In genomic region chr4:1726146-1726934, GRCh38 we compare ENCODE assay signal across 1 cellular context.
TF ChIP-seq lines count a peak whose summit lies in the region.

No MANE protein-coding gene starts in this region.

TF ChIP-seq in HepG2, 621 proteins besides CTCF, POLR2A, EP300 and RAD21 (continued from another document and continues in another):
- TF ChIP-seq, protein P1, sequence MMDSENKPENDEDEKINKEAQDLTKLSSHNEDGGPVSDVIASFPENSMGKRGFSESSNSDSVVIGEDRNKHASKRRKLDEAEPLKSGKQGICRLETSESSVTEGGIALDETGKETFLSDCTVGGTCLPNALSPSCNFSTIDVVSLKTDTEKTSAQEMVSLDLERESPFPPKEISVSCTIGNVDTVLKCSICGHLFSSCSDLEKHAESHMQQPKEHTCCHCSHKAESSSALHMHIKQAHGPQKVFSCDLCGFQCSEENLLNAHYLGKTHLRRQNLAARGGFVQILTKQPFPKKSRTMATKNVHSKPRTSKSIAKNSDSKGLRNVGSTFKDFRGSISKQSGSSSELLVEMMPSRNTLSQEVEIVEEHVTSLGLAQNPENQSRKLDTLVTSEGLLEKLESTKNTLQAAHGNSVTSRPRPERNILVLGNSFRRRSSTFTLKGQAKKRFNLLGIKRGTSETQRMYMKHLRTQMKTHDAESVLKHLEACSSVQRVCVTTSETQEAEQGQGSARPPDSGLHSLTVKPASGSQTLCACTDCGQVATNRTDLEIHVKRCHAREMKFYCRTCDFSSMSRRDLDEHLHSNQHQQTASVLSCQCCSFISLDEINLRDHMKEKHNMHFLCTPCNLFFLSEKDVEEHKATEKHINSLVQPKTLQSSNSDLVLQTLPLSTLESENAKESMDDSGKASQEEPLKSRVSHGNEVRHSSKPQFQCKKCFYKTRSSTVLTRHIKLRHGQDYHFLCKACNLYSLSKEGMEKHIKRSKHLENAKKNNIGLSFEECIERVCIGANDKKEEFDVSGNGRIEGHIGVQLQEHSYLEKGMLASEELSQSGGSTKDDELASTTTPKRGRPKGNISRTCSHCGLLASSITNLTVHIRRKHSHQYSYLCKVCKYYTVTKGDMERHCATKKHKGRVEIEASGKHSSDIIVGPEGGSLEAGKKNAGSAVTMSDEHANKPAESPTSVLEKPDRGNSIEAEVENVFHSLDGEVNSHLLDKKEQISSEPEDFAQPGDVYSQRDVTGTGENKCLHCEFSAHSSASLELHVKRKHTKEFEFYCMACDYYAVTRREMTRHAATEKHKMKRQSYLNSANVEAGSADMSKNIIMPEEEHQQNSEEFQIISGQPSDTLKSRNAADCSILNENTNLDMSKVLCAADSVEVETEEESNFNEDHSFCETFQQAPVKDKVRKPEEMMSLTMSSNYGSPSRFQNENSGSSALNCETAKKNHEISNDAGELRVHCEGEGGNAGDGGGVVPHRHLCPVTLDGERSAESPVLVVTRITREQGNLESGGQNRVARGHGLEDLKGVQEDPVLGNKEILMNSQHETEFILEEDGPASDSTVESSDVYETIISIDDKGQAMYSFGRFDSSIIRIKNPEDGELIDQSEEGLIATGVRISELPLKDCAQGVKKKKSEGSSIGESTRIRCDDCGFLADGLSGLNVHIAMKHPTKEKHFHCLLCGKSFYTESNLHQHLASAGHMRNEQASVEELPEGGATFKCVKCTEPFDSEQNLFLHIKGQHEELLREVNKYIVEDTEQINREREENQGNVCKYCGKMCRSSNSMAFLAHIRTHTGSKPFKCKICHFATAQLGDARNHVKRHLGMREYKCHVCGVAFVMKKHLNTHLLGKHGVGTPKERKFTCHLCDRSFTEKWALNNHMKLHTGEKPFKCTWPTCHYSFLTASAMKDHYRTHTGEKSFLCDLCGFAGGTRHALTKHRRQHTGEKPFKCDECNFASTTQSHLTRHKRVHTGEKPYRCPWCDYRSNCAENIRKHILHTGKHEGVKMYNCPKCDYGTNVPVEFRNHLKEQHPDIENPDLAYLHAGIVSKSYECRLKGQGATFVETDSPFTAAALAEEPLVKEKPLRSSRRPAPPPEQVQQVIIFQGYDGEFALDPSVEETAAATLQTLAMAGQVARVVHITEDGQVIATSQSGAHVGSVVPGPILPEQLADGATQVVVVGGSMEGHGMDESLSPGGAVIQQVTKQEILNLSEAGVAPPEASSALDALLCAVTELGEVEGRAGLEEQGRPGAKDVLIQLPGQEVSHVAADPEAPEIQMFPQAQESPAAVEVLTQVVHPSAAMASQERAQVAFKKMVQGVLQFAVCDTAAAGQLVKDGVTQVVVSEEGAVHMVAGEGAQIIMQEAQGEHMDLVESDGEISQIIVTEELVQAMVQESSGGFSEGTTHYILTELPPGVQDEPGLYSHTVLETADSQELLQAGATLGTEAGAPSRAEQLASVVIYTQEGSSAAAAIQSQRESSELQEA (CRISPR knock-in tag; IDR thresholded peaks at IDR 0.05; ENCODE audit: not compliant biosample characterization) = peak; percentile 47
- TF ChIP-seq ZNF652 (CRISPR knock-in tag; IDR thresholded peaks at IDR 0.05; ENCODE audit: borderline replicate concordance, low read depth) (no peak), MATR3 (CRISPR knock-in tag; IDR thresholded peaks at IDR 0.05) (no peak), TEAD2 (CRISPR knock-in tag; IDR thresholded peaks at IDR 0.05) (no peak), SAP130 (CRISPR knock-in tag; IDR thresholded peaks at IDR 0.05; ENCODE audit: low read depth) (peak; percentile 58), KMT2B (CRISPR knock-in tag; IDR thresholded peaks at IDR 0.05) (no peak), GATAD1 (CRISPR knock-in tag; IDR thresholded peaks at IDR 0.05) (no peak), BORCS8-MEF2B (CRISPR knock-in tag; IDR thresholded peaks at IDR 0.05) (0 out of 2 replicates have a peak, but pooled peaks have one; percentile 39), ZFP36L1 (CRISPR knock-in tag; IDR thresholded peaks at IDR 0.05) (no peak), RFX3 (CRISPR knock-in tag; IDR thresholded peaks at IDR 0.05) (no peak), TRAFD1 (CRISPR knock-in tag; IDR thresholded peaks at IDR 0.05; ENCODE audit: borderline replicate concordance) (no peak), MXD1 (CRISPR knock-in tag; IDR thresholded peaks at IDR 0.05) (no peak), ZKSCAN1 (IDR thresholded peaks at IDR 0.05; ENCODE audit: low read length) (no peak), ZNF276 (CRISPR knock-in tag; IDR thresholded peaks at IDR 0.05; ENCODE audit: low read depth) (no peak), SRSF1 (optimal IDR thresholded peaks at IDR 0.05; ENCODE audit: low read depth, low read length) (no peak), HNF4G (IDR thresholded peaks at IDR 0.05; ENCODE audit: borderline replicate concordance, low read depth, low read length) (no peak), HNF4G (CRISPR knock-in tag; IDR thresholded peaks at IDR 0.05; ENCODE audit: borderline replicate concordance, low read depth) (0 out of 2 replicates have a peak, but pooled peaks have one; percentile 31), HOXA3 (CRISPR knock-in tag; IDR thresholded peaks at IDR 0.05) (0 out of 2 replicates have a peak, but pooled peaks have one; percentile 27), IRX3 (CRISPR knock-in tag; IDR thresholded peaks at IDR 0.05; ENCODE audit: borderline replicate concordance, low read depth) (no peak), TCF7 (IDR thresholded peaks at IDR 0.05; ENCODE audit: low read depth) (no peak), ZNF547 (CRISPR knock-in tag; IDR thresholded peaks at IDR 0.05) (no peak), ZNF784 (CRISPR knock-in tag; IDR thresholded peaks at IDR 0.05; ENCODE audit: borderline replicate concordance) (no peak), XRCC5 (optimal IDR thresholded peaks at IDR 0.05; ENCODE audit: low read length) (peak; percentile 83), ARID2 (CRISPR knock-in tag; IDR thresholded peaks at IDR 0.05; ENCODE audit: borderline replicate concordance) (no peak), NFATC3 (CRISPR knock-in tag; IDR thresholded peaks at IDR 0.05) (no peak)
- TF ChIP-seq, protein P2, sequence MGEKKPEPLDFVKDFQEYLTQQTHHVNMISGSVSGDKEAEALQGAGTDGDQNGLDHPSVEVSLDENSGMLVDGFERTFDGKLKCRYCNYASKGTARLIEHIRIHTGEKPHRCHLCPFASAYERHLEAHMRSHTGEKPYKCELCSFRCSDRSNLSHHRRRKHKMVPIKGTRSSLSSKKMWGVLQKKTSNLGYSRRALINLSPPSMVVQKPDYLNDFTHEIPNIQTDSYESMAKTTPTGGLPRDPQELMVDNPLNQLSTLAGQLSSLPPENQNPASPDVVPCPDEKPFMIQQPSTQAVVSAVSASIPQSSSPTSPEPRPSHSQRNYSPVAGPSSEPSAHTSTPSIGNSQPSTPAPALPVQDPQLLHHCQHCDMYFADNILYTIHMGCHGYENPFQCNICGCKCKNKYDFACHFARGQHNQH (CRISPR knock-in tag; IDR thresholded peaks at IDR 0.05) = peak; percentile 52; the same call in 1 of the 2 replicates
- TF ChIP-seq, protein P3, sequence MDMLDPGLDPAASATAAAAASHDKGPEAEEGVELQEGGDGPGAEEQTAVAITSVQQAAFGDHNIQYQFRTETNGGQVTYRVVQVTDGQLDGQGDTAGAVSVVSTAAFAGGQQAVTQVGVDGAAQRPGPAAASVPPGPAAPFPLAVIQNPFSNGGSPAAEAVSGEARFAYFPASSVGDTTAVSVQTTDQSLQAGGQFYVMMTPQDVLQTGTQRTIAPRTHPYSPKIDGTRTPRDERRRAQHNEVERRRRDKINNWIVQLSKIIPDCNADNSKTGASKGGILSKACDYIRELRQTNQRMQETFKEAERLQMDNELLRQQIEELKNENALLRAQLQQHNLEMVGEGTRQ (IDR thresholded peaks at IDR 0.05; ENCODE audit: low read depth, low read length) = no peak
- TF ChIP-seq, protein P3 (CRISPR knock-in tag; IDR thresholded peaks at IDR 0.05; ENCODE audit: borderline replicate concordance) = no peak
- TF ChIP-seq, protein P4, sequence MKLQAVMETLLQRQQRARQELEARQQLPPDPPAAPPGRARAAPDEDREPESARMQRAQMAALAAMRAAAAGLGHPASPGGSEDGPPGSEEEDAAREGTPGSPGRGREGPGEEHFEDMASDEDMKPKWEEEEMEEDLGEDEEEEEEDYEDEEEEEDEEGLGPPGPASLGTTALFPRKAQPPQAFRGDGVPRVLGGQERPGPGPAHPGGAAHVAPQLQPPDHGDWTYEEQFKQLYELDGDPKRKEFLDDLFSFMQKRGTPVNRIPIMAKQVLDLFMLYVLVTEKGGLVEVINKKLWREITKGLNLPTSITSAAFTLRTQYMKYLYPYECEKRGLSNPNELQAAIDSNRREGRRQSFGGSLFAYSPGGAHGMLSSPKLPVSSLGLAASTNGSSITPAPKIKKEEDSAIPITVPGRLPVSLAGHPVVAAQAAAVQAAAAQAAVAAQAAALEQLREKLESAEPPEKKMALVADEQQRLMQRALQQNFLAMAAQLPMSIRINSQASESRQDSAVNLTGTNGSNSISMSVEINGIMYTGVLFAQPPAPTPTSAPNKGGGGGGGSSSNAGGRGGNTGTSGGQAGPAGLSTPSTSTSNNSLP (IDR thresholded peaks at IDR 0.05; ENCODE audit: low read depth, low read length) = no peak
- TF ChIP-seq, protein P5, sequence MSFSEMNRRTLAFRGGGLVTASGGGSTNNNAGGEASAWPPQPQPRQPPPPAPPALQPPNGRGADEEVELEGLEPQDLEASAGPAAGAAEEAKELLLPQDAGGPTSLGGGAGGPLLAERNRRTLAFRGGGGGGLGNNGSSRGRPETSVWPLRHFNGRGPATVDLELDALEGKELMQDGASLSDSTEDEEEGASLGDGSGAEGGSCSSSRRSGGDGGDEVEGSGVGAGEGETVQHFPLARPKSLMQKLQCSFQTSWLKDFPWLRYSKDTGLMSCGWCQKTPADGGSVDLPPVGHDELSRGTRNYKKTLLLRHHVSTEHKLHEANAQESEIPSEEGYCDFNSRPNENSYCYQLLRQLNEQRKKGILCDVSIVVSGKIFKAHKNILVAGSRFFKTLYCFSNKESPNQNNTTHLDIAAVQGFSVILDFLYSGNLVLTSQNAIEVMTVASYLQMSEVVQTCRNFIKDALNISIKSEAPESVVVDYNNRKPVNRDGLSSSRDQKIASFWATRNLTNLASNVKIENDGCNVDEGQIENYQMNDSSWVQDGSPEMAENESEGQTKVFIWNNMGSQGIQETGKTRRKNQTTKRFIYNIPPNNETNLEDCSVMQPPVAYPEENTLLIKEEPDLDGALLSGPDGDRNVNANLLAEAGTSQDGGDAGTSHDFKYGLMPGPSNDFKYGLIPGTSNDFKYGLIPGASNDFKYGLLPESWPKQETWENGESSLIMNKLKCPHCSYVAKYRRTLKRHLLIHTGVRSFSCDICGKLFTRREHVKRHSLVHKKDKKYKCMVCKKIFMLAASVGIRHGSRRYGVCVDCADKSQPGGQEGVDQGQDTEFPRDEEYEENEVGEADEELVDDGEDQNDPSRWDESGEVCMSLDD (CRISPR knock-in tag; IDR thresholded peaks at IDR 0.05; ENCODE audit: borderline replicate concordance) = no peak
- TF ChIP-seq, protein P6, sequence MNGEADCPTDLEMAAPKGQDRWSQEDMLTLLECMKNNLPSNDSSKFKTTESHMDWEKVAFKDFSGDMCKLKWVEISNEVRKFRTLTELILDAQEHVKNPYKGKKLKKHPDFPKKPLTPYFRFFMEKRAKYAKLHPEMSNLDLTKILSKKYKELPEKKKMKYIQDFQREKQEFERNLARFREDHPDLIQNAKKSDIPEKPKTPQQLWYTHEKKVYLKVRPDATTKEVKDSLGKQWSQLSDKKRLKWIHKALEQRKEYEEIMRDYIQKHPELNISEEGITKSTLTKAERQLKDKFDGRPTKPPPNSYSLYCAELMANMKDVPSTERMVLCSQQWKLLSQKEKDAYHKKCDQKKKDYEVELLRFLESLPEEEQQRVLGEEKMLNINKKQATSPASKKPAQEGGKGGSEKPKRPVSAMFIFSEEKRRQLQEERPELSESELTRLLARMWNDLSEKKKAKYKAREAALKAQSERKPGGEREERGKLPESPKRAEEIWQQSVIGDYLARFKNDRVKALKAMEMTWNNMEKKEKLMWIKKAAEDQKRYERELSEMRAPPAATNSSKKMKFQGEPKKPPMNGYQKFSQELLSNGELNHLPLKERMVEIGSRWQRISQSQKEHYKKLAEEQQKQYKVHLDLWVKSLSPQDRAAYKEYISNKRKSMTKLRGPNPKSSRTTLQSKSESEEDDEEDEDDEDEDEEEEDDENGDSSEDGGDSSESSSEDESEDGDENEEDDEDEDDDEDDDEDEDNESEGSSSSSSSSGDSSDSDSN (CRISPR knock-in tag; IDR thresholded peaks at IDR 0.05) = peak; percentile 39; the same call in 1 of the 2 replicates
- TF ChIP-seq, protein P7, sequence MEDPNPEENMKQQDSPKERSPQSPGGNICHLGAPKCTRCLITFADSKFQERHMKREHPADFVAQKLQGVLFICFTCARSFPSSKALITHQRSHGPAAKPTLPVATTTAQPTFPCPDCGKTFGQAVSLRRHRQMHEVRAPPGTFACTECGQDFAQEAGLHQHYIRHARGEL (CRISPR knock-in tag; IDR thresholded peaks at IDR 0.05) = no peak
